9 cellular contexts compared by ENCODE assay signal in the genomic region with DNA sequence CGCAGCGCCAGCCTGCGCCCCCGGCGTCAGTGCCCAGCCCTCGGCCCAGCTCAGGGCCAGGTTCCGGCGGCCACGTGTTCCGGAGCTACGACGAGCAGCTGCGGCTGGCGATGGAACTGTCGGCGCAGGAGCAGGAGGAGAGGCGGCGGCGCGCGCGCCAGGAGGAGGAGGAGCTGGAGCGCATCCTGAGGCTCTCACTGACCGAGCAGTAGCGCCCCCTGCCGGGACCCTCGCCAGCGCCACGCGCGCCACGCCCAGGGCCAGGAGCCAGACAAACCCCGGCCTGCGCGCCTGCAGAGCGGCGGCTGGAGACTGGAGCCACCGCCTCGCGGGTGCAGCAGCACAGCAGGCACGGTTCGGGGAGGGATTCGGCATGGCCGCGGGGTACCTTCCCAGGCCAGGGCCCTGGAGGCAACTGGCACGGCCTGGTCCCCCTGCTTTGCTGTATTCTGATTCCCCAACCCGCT. TPM values are rescaled to one million over a fixed set of nuclear protein-coding genes. Genes with fewer than 3 reads are reported as not detected.
A peak's percentile ranks its signal among the peaks of the same experiment; 100 is the strongest.
DNase-seq lines count a peak whose midpoint lies in the region; ATAC-seq and TF ChIP-seq lines count a peak whose summit lies in the region.
"Had no signal": no experiment of that assay in that cellular context is flagged by ENCODE, and none has a peak within 500 bp of the region (broad histone marks: within the 10 kb centered on the region; RNA-seq: fewer than 3 reads in every experiment).

No MANE protein-coding gene starts in this region.

- no peak overlapping the region for H3K27ac Mint-ChIP-seq in activated B cell treated with CpG ODN at 0.5 μM for 24 hours
- H3K27ac Mint-ChIP-seq: activated naive CD4-positive, alpha-beta T cell treated with anti-CD3 and anti-CD28 coated beads, Interleukin-2, amount 50 U/mL, for 24 hours had no signal

- H3K4me3 Mint-ChIP-seq in activated B cell treated with CpG ODN at 0.5 μM for 24 hours: peak overlapping the region; percentile 29

- H3K4me1 Mint-ChIP-seq in activated B cell treated with CpG ODN at 0.5 μM for 24 hours: peaks cover 38% of the 10 kb centered on the region

- peak overlapping the region; percentile 89 for H3K27ac ChIP-seq in caudate nucleus (ENCODE audit: low read depth, low read length)

- CTCF ChIA-PET in activated B cell treated with CpG ODN at 0.5 μM for 24 hours (lab: Charles Lee): interaction anchor here (0.8 to 2.1 kb wide), 11 partner anchors 13 to 244 kb away, joined by 3 to 10 read pairs (median 4); partner anchors contain the start of gene ANKRD13B

- H3K27me3 Mint-ChIP-seq in activated B cell treated with CpG ODN at 0.5 μM for 24 hours: peaks cover 3% of the 10 kb centered on the region
- H3K27me3 Mint-ChIP-seq: activated naive CD4-positive, alpha-beta T cell treated with anti-CD3 and anti-CD28 coated beads, Interleukin-2, amount 50 U/mL, for 24 hours had no signal

- DNase-seq in activated B cell treated with CpG ODN at 0.5 μM for 24 hours (peak; percentile 91), caudate nucleus (lab: John Stamatoyannopoulos, UW) (peak in 60 of 61 donors; percentile 42 to 95 (median 84)), islet precursor cell (peak; percentile 98), smooth muscle cell of the brain vasculature (ENCODE audit: low read depth, low spot score) (peak; percentile 68), NCI-H146 (lab: John Stamatoyannopoulos, UW) (no peak), NCI-H226 (no peak), NCI-H748 treated with DMSO at 0.1 percent for 48 hours (lab: John Stamatoyannopoulos, UW) (no peak)

- H3K9me3 Mint-ChIP-seq in activated B cell treated with CpG ODN at 0.5 μM for 24 hours: no peaks in the 10 kb centered on the region
- H3K9me3 Mint-ChIP-seq: activated naive CD4-positive, alpha-beta T cell treated with anti-CD3 and anti-CD28 coated beads, Interleukin-2, amount 50 U/mL, for 24 hours had no signal

- POLR2A ChIA-PET in activated B cell treated with CpG ODN at 0.5 μM for 24 hours (lab: Charles Lee): interaction anchor here (0.6 to 1.5 kb wide), 10 partner anchors 9 to 316 kb away, joined by 3 to 10 read pairs (median 4); partner anchors contain the start of genes ABHD15, CORO6 and SSH2

- TF ChIP-seq CTCF in activated B cell treated with CpG ODN at 0.5 μM for 24 hours (IDR thresholded peaks at IDR 0.05): peak; percentile 35

- intact Hi-C loops in activated B cell treated with CpG ODN at 0.5 μM for 24 hours (cut with micrococcal nuclease): loop anchor here (1.0 to 10.0 kb wide), 2 partner anchors 33 to 469 kb away; no protein-coding TSS in a partner anchor

- no peaks in the 10 kb centered on the region for H3K36me3 Mint-ChIP-seq in activated B cell treated with CpG ODN at 0.5 μM for 24 hours (ENCODE audit: low read depth)
- H3K36me3 Mint-ChIP-seq: activated naive CD4-positive, alpha-beta T cell treated with anti-CD3 and anti-CD28 coated beads, Interleukin-2, amount 50 U/mL, for 24 hours had no signal

- ATAC-seq in GM18909 (IDR thresholded peaks at IDR 0.05; ENCODE audit: poor library complexity, unreplicated experiment): peak; percentile 37
- ATAC-seq in activated B cell treated with CpG ODN at 0.5 μM for 24 hours (ENCODE audit: low read depth): peak; percentile 31

RNA-seq across cellular contexts. Expression of gene CORO6, which starts 9.3 kb away (rescaled TPM):
- total RNA-seq in activated B cell treated with CpG ODN at 0.5 μM for 24 hours: 4.1 and 5.1 TPM in 2 replicates

RNA-seq across cellular contexts. Expression of gene ANKRD13B, which starts 20.5 kb away (rescaled TPM):
- 3.5 and 5.2 TPM in 2 replicates for total RNA-seq in activated B cell treated with CpG ODN at 0.5 μM for 24 hours

RNA-seq across cellular contexts. Expression of gene GIT1, which starts 24.0 kb away (rescaled TPM):
- total RNA-seq in activated B cell treated with CpG ODN at 0.5 μM for 24 hours: 41.7 and 45.3 TPM in 2 replicates

RNA-seq across cellular contexts. Expression of gene TP53I13, which starts 44.9 kb away (rescaled TPM):
- 65.1 and 71.2 TPM in 2 replicates for total RNA-seq in activated B cell treated with CpG ODN at 0.5 μM for 24 hours

RNA-seq across cellular contexts. Expression of gene ABHD15, which starts 46.6 kb away (rescaled TPM):
- total RNA-seq in activated B cell treated with CpG ODN at 0.5 μM for 24 hours: 11.0 and 11.2 TPM in 2 replicates

Comparison
In these comparisons a context has a peak if more than half of its experiments do, and no peak if none do; other contexts are left out.
1. DNase-seq: peak in activated B cell treated with CpG ODN at 0.5 μM for 24 hours (single experiment), caudate nucleus (60 of 61), islet precursor cell (single experiment) and smooth muscle cell of the brain vasculature (single experiment); none in NCI-H146 (single experiment), NCI-H226 (single experiment) and NCI-H748 treated with DMSO at 0.1 percent for 48 hours (single experiment).